In genomic region chr3:127606086-127606805, GRCh38 we compare ENCODE assay signal across 23 cellular contexts.
"Had no signal": no experiment of that assay in that cellular context is flagged by ENCODE, and none has a peak within 500 bp of the region (broad histone marks: within the 10 kb centered on the region; RNA-seq: fewer than 3 reads in every experiment).

No MANE protein-coding gene starts in this region.

- H3K4me2 ChIP-seq: hepatocyte, neural progenitor cell had no signal

- H3K9me3 Mint-ChIP-seq: activated CD4-positive, alpha-beta memory T cell treated with anti-CD3 and anti-CD28 coated beads for 36 hours; central memory CD8-positive, alpha-beta T cell; effector memory CD8-positive, alpha-beta T cell; immature natural killer cell; naive thymus-derived CD8-positive, alpha-beta T cell; neural progenitor cell; stimulated activated naive CD8-positive, alpha-beta T cell treated with anti-CD3 and anti-CD28 coated beads, Interleukin-15, amount 100 ng/mL, for 72 hours; WTC11 had no signal

- H3K4me3 ChIP-seq: dorsolateral prefrontal cortex, hepatocyte, lung, neural progenitor cell, tibial artery had no signal

- H3K27ac Mint-ChIP-seq: activated CD4-positive, alpha-beta memory T cell treated with anti-CD3 and anti-CD28 coated beads for 36 hours; activated CD4-positive, alpha-beta T cell treated with anti-CD3 and anti-CD28 coated beads for 36 hours; activated naive CD8-positive, alpha-beta T cell; effector memory CD8-positive, alpha-beta T cell; immature natural killer cell; neural progenitor cell; stimulated activated naive CD8-positive, alpha-beta T cell treated with anti-CD3 and anti-CD28 coated beads, Interleukin-15, amount 100 ng/mL, for 72 hours; WTC11 had no signal

- H3K9ac ChIP-seq: neural progenitor cell had no signal

- H3K9me3 ChIP-seq: tibial artery had no signal

- DNase-seq: activated CD4-positive, alpha-beta memory T cell treated with anti-CD3 and anti-CD28 coated beads for 36 hours; activated CD4-positive, alpha-beta T cell treated with anti-CD3 and anti-CD28 coated beads for 36 hours; activated gamma-delta T cell treated with Interleukin-2 at 50 U/mL for 16 hours; activated T-cell treated with anti-CD3 and anti-CD28 coated beads, Interleukin-2, amount 50 U/mL, for 1 hour; dorsolateral prefrontal cortex; effector memory CD8-positive, alpha-beta T cell; foreskin melanocyte; glutamatergic neuron; immature natural killer cell; naive thymus-derived CD8-positive, alpha-beta T cell; retina; stimulated activated CD4-positive, alpha-beta T cell treated with anti-CD3 and anti-CD28 coated beads, Interleukin-12 subunit alpha, Interleukin-12 subunit beta, amount 100 ng/mL, for 4 hours; stimulated activated naive CD8-positive, alpha-beta T cell treated with anti-CD3 and anti-CD28 coated beads, Interleukin-15, amount 100 ng/mL, for 72 hours; T-helper 1 cell; tibial artery had no signal

- H2AFZ ChIP-seq: hepatocyte, neural progenitor cell had no signal

- H3K4me1 ChIP-seq: tibial artery had no signal

- H3K27me3 Mint-ChIP-seq: activated CD4-positive, alpha-beta memory T cell treated with anti-CD3 and anti-CD28 coated beads for 36 hours; activated CD4-positive, alpha-beta T cell treated with anti-CD3 and anti-CD28 coated beads for 36 hours; activated naive CD8-positive, alpha-beta T cell; central memory CD8-positive, alpha-beta T cell; effector memory CD8-positive, alpha-beta T cell; naive thymus-derived CD8-positive, alpha-beta T cell; stimulated activated naive CD8-positive, alpha-beta T cell treated with anti-CD3 and anti-CD28 coated beads, Interleukin-15, amount 100 ng/mL, for 72 hours had no signal

- H3K27ac ChIP-seq: dorsolateral prefrontal cortex, hepatocyte, neural progenitor cell, tibial artery had no signal

- H3K27me3 ChIP-seq: dorsolateral prefrontal cortex, hepatocyte, neural progenitor cell, tibial artery had no signal

- H3K4me3 Mint-ChIP-seq: activated CD4-positive, alpha-beta memory T cell treated with anti-CD3 and anti-CD28 coated beads for 36 hours; activated CD4-positive, alpha-beta T cell treated with anti-CD3 and anti-CD28 coated beads for 36 hours; activated naive CD8-positive, alpha-beta T cell; central memory CD8-positive, alpha-beta T cell; effector memory CD8-positive, alpha-beta T cell; immature natural killer cell; naive thymus-derived CD8-positive, alpha-beta T cell; neural progenitor cell; stimulated activated naive CD8-positive, alpha-beta T cell treated with anti-CD3 and anti-CD28 coated beads, Interleukin-15, amount 100 ng/mL, for 72 hours; WTC11 had no signal

- ATAC-seq: activated CD4-positive, alpha-beta T cell treated with anti-CD3 and anti-CD28 coated beads for 36 hours; effector memory CD8-positive, alpha-beta T cell; esophagus mucosa; left lobe of liver; naive thymus-derived CD8-positive, alpha-beta T cell; stimulated activated naive CD8-positive, alpha-beta T cell treated with anti-CD3 and anti-CD28 coated beads, Interleukin-15, amount 100 ng/mL, for 72 hours; WTC11 had no signal
